Comparison of ENCODE assay signal across 11 cellular contexts in the genomic region with DNA sequence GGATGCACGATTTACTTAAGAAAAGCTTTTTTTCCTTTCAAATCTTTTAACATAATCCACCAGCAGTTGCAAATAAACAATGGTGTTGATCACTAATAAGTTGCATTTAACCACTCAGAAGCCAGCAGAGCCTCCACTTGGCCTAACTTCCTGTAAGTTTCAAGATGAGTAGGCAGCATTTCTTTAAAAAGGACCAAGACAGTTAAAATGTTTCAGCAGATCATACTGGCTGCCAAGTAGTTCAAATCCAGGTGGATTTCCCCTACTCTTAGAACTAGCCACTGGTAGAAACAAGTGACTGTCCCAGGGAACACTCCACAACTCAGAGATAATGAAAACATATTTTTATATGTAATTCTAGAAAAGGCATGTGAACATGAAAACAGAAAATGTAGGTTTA. TPM values are rescaled to one million over a fixed set of nuclear protein-coding genes. Genes with fewer than 3 reads are reported as not detected.
A peak's percentile ranks its signal among the peaks of the same experiment; 100 is the strongest.
DNase-seq lines count a peak whose midpoint lies in the region; ATAC-seq and TF ChIP-seq lines count a peak whose summit lies in the region.
"Had no signal": no experiment of that assay in that cellular context is flagged by ENCODE, and none has a peak within 500 bp of the region (broad histone marks: within the 10 kb centered on the region; RNA-seq: fewer than 3 reads in every experiment).

No MANE protein-coding gene starts in this region.

- no peaks in the 10 kb centered on the region for H3K36me3 ChIP-seq in osteoblast (ENCODE audit: insufficient read depth, low read length)
- H3K36me3 ChIP-seq in upper lobe of left lung = no peaks in the 10 kb centered on the region

- no peak overlapping the region for H2AFZ ChIP-seq in osteoblast (ENCODE audit: low read length)

- TF ChIP-seq POLR2A in NB4 (IDR thresholded peaks at IDR 0.05; ENCODE audit: extremely low read depth, insufficient read length) (no peak), upper lobe of left lung (IDR thresholded peaks at IDR 0.05) (no peak)

- H3K4me2 ChIP-seq in osteoblast (ENCODE audit: insufficient read depth, low read length) = no peak overlapping the region

- peaks cover 24% of the 10 kb centered on the region for H3K4me1 ChIP-seq in osteoblast (ENCODE audit: insufficient read depth, low read length)
- H3K4me1 ChIP-seq in upper lobe of left lung = peaks cover 6 to 18% (median 8%) of the 10 kb centered on the region in 4 donors

- H3K27ac ChIP-seq in epithelial cell of prostate = peak overlapping the region; percentile 67
- H3K27ac ChIP-seq in osteoblast (ENCODE audit: low read depth, low read length) = no peak overlapping the region
- H3K27ac ChIP-seq in upper lobe of left lung = no peak overlapping the region

- WGBS in upper lobe of left lung, 2 donors = 55 to 67% methylated on average over 1 of the region's 1 CpG

- peak; percentile 79 for DNase-seq in GM12864 (ENCODE audit: low read depth)
- DNase-seq in NB4 (ENCODE audit: low read depth) = peak; percentile 51
- no peak for DNase-seq in epithelial cell of prostate (ENCODE audit: low read depth, low spot score)
- no peak for DNase-seq in osteoblast (ENCODE audit: insufficient read length, low spot score, missing footprints)
- no peak for DNase-seq in upper lobe of left lung
- no peak for DNase-seq in occipital lobe (lab: John Stamatoyannopoulos, UW)
- no peak for DNase-seq in NCI-H510A (lab: John Stamatoyannopoulos, UW)
- DNase-seq: central memory CD4-positive, alpha-beta T cell; GDM1; NCI-H2171 had no signal

- TF ChIP-seq EP300 in upper lobe of left lung (IDR thresholded peaks at IDR 0.05) = no peak

- H3K4me3 ChIP-seq in GM12864 (ENCODE audit: low read depth, low read length) (peak overlapping the region; percentile 27; the same call in 1 of the 2 replicates), NB4 (ENCODE audit: low read depth, low read length) (no peak overlapping the region), osteoblast (ENCODE audit: insufficient read depth, low read length) (no peak overlapping the region), upper lobe of left lung (no peak overlapping the region)

- TF ChIP-seq CTCF in GM12864 (IDR thresholded peaks at IDR 0.05; ENCODE audit: low read depth, low read length, missing control alignments) = no peak
- no peak for TF ChIP-seq CTCF in NB4 (IDR thresholded peaks at IDR 0.05; ENCODE audit: low read depth, low read length)
- TF ChIP-seq CTCF in osteoblast (IDR thresholded peaks at IDR 0.05; ENCODE audit: extremely low read depth, low read depth, low read length) = no peak
- TF ChIP-seq CTCF in upper lobe of left lung (IDR thresholded peaks at IDR 0.05) = no peak

- H3K9me3 ChIP-seq in osteoblast (ENCODE audit: low read depth, low read length) (no peaks in the 10 kb centered on the region), upper lobe of left lung (no peaks in the 10 kb centered on the region)

- H4K20me1 ChIP-seq in osteoblast (ENCODE audit: insufficient read depth, low read length) = peaks cover 12% of the 10 kb centered on the region

- H3K79me2 ChIP-seq in osteoblast (ENCODE audit: insufficient read depth, low read length) = peaks cover 79% of the 10 kb centered on the region

- no peaks in the 10 kb centered on the region for H3K27me3 ChIP-seq in osteoblast (ENCODE audit: insufficient read depth, low read length)
- no peaks in the 10 kb centered on the region for H3K27me3 ChIP-seq in upper lobe of left lung

- peak; percentile 62 for ATAC-seq in GM21423 (IDR thresholded peaks at IDR 0.05; ENCODE audit: unreplicated experiment)
- no peak for ATAC-seq in upper lobe of left lung (ENCODE audit: low FRiP score in 2 of 2)

RNA-seq across cellular contexts. Expression of gene RFFL, which starts 17.0 kb away (rescaled TPM):
- 15.2 and 15.6 TPM in 2 replicates for total RNA-seq in osteoblast
- 10 to 100 TPM; 17.6 to 30.8 (median 25.3) TPM for total RNA-seq in upper lobe of left lung
- 7.8 TPM for total RNA-seq in occipital lobe

RNA-seq across cellular contexts. Expression of gene RAD51D, which starts 39.1 kb away (rescaled TPM):
- total RNA-seq in osteoblast (14.8 and 19.7 TPM in 2 replicates), upper lobe of left lung (10 to 100 TPM in 2 of 6 donors, 1 to 10 TPM in 4; 3.5 to 14.7 (median 7.5) TPM), occipital lobe (8.6 TPM)

RNA-seq across cellular contexts. Expression of gene FNDC8, which starts 40.9 kb away (rescaled TPM):
- not detected in 2 replicates for total RNA-seq in osteoblast
- total RNA-seq in upper lobe of left lung = not detected
- not detected for total RNA-seq in occipital lobe

Comparison
In these comparisons a context has a peak if more than half of its experiments do, and no peak if none do; other contexts are left out.
1. DNase-seq: peak in GM12864 (single experiment) and NB4 (single experiment); none in epithelial cell of prostate (single experiment), osteoblast (single experiment), upper lobe of left lung (0 of 2), occipital lobe (single experiment) and NCI-H510A (single experiment).